ENCODE assay signal across 14 cellular contexts in genomic region chr9:133140606-133141005, GRCh38. TPM values are rescaled to one million over a fixed set of nuclear protein-coding genes. Genes with fewer than 3 reads are reported as not detected.
DNase-seq lines count a peak whose midpoint lies in the region; ATAC-seq and TF ChIP-seq lines count a peak whose summit lies in the region.
"Had no signal": no experiment of that assay in that cellular context is flagged by ENCODE, and none has a peak within 500 bp of the region (broad histone marks: within the 10 kb centered on the region; RNA-seq: fewer than 3 reads in every experiment).

No MANE protein-coding gene starts in this region.

- no peaks in the 10 kb centered on the region for H3K36me3 Mint-ChIP-seq in activated naive CD8-positive, alpha-beta T cell
- peaks cover 8% of the 10 kb centered on the region for H3K36me3 Mint-ChIP-seq in activated naive CD8-positive, alpha-beta T cell treated with anti-CD3 and anti-CD28 coated beads, Interleukin-2, amount 50 U/mL, for 24 hours (ENCODE audit: low read depth)
- H3K36me3 Mint-ChIP-seq in memory B cell (no peaks in the 10 kb centered on the region), type B pancreatic cell (no peaks in the 10 kb centered on the region)

- no peaks in the 10 kb centered on the region for H3K9me3 Mint-ChIP-seq in activated naive CD8-positive, alpha-beta T cell (ENCODE audit: low read depth)
- no peaks in the 10 kb centered on the region for H3K9me3 Mint-ChIP-seq in activated naive CD8-positive, alpha-beta T cell treated with anti-CD3 and anti-CD28 coated beads, Interleukin-2, amount 50 U/mL, for 24 hours
- H3K9me3 Mint-ChIP-seq in memory B cell (no peaks in the 10 kb centered on the region), type B pancreatic cell (no peaks in the 10 kb centered on the region)

- H3K4me1 Mint-ChIP-seq in activated naive CD8-positive, alpha-beta T cell (ENCODE audit: low read depth): peaks cover 59% of the 10 kb centered on the region
- peaks cover 72% of the 10 kb centered on the region for H3K4me1 Mint-ChIP-seq in activated naive CD8-positive, alpha-beta T cell treated with anti-CD3 and anti-CD28 coated beads, Interleukin-2, amount 50 U/mL, for 24 hours
- H3K4me1 Mint-ChIP-seq in memory B cell (peaks cover 26% of the 10 kb centered on the region), type B pancreatic cell (ENCODE audit: unreplicated experiment) (peaks cover 20% of the 10 kb centered on the region)

- no peaks in the 10 kb centered on the region for H3K27me3 Mint-ChIP-seq in activated naive CD8-positive, alpha-beta T cell
- H3K27me3 Mint-ChIP-seq in activated naive CD8-positive, alpha-beta T cell treated with anti-CD3 and anti-CD28 coated beads, Interleukin-2, amount 50 U/mL, for 24 hours: no peaks in the 10 kb centered on the region
- H3K27me3 Mint-ChIP-seq in memory B cell (no peaks in the 10 kb centered on the region), type B pancreatic cell (no peaks in the 10 kb centered on the region)

- in situ Hi-C loops in KBM-7 (cut with MboI; ENCODE audit: low pct_unique_long_range_greater_than_20kb, low sequenced_read_pairs): no loop called here

- peak overlapping the region; percentile 76 for H3K27ac Mint-ChIP-seq in activated naive CD8-positive, alpha-beta T cell
- H3K27ac Mint-ChIP-seq in activated naive CD8-positive, alpha-beta T cell treated with anti-CD3 and anti-CD28 coated beads, Interleukin-2, amount 50 U/mL, for 24 hours: no peak overlapping the region
- H3K27ac Mint-ChIP-seq in memory B cell (peak overlapping the region; percentile 94), type B pancreatic cell (peak overlapping the region; percentile 50)

- peak overlapping the region; percentile 100 for H3K27ac ChIP-seq in angular gyrus (ENCODE audit: low read depth, low read length)
- H3K27ac ChIP-seq: upper lobe of right lung had no signal

- no peak for ATAC-seq in activated naive CD8-positive, alpha-beta T cell treated with anti-CD3 and anti-CD28 coated beads, Interleukin-2, amount 50 U/mL, for 24 hours
- ATAC-seq in memory B cell (ENCODE audit: low read depth) (no peak), GM19023 (IDR thresholded peaks at IDR 0.05; ENCODE audit: unreplicated experiment) (no peak)

- POLR2A ChIA-PET in GM10248 (lab: Yijun Ruan, JAX): no interaction called here

- CTCF ChIA-PET in GM10248 (lab: Yijun Ruan, JAX): no interaction called here

- H3K4me3 Mint-ChIP-seq in activated naive CD8-positive, alpha-beta T cell: no peak overlapping the region
- H3K4me3 Mint-ChIP-seq in activated naive CD8-positive, alpha-beta T cell treated with anti-CD3 and anti-CD28 coated beads, Interleukin-2, amount 50 U/mL, for 24 hours: no peak overlapping the region
- H3K4me3 Mint-ChIP-seq in memory B cell (no peak overlapping the region), type B pancreatic cell (no peak overlapping the region)

- no peak for DNase-seq in activated naive CD8-positive, alpha-beta T cell treated with anti-CD3 and anti-CD28 coated beads, Interleukin-2, amount 50 U/mL, for 24 hours
- DNase-seq in memory B cell (ENCODE audit: low spot score in 2 of 2): no peak
- DNase-seq in type B pancreatic cell (ENCODE audit: extremely low spot score, unreplicated experiment): no peak
- no peak for DNase-seq in KBM-7
- no peak for DNase-seq in GM10248 (ENCODE audit: extremely low spot score)
- DNase-seq: activated CD4-positive, alpha-beta T cell treated with anti-CD3 and anti-CD28 coated beads, Interleukin-2, amount 50 U/mL, for 1 hour; amniotic stem cell; foreskin melanocyte; NCI-H146; NCI-H226; upper lobe of right lung had no signal

- TF ChIP-seq CTCF in type B pancreatic cell (conservative IDR thresholded peaks at IDR 0.05): no peak
- TF ChIP-seq CTCF in GM10248 (IDR thresholded peaks at IDR 0.05; ENCODE audit: control extremely low read depth, extremely low read depth, low read depth, missing control alignments): no peak

RNA-seq across cellular contexts. Expression of gene RALGDS, which starts 19.6 kb away (rescaled TPM):
- total RNA-seq in type B pancreatic cell (ENCODE audit: low replicate concordance): 64.8 and 86.3 TPM in 2 replicates

RNA-seq across cellular contexts. Expression of gene GBGT1, which starts 23.1 kb away (rescaled TPM):
- 21.0 and 54.9 TPM in 2 replicates for total RNA-seq in type B pancreatic cell (ENCODE audit: low replicate concordance)
